ENCODE assay signal across 1 cellular context in genomic region chr14:49897965-49898364, GRCh38.
TF ChIP-seq lines count a peak whose summit lies in the region.

No MANE protein-coding gene starts in this region.

TF ChIP-seq in HCT116, 20 proteins besides CTCF, POLR2A, EP300 and RAD21:
- TF ChIP-seq REST (IDR thresholded peaks at IDR 0.05; ENCODE audit: low read depth): no peak
- no peak for TF ChIP-seq POLR2AphosphoS5 (IDR thresholded peaks at IDR 0.05; ENCODE audit: low read depth, low read length)
- no peak for TF ChIP-seq SP1 (IDR thresholded peaks at IDR 0.05; ENCODE audit: low read depth)
- no peak for TF ChIP-seq CEBPB (IDR thresholded peaks at IDR 0.05; ENCODE audit: low read depth)
- TF ChIP-seq ATF3 (IDR thresholded peaks at IDR 0.05): no peak
- TF ChIP-seq ELF1 (IDR thresholded peaks at IDR 0.05; ENCODE audit: borderline replicate concordance, low read depth): no peak
- TF ChIP-seq SRF (IDR thresholded peaks at IDR 0.05; ENCODE audit: low read depth): no peak
- no peak for TF ChIP-seq FOSL1 (IDR thresholded peaks at IDR 0.05; ENCODE audit: low read depth)
- TF ChIP-seq ZFX (IDR thresholded peaks at IDR 0.05): no peak
- TF ChIP-seq MAX (IDR thresholded peaks at IDR 0.05): no peak
- TF ChIP-seq CBX3 (IDR thresholded peaks at IDR 0.05; ENCODE audit: low read depth): no peak
- no peak for TF ChIP-seq EZH2 (IDR thresholded peaks at IDR 0.05)
- TF ChIP-seq JUND (IDR thresholded peaks at IDR 0.05): no peak
- TF ChIP-seq EGR1 (IDR thresholded peaks at IDR 0.05; ENCODE audit: low read depth): no peak
- no peak for TF ChIP-seq ZBTB33 (IDR thresholded peaks at IDR 0.05; ENCODE audit: extremely low read depth, insufficient replicate concordance, low read length)
- TF ChIP-seq SIN3A (IDR thresholded peaks at IDR 0.05; ENCODE audit: low read depth): no peak
- no peak for TF ChIP-seq YY1 (IDR thresholded peaks at IDR 0.05; ENCODE audit: extremely low read depth, insufficient replicate concordance, low read depth, low read length)
- no peak for TF ChIP-seq ZNF274 (IDR thresholded peaks at IDR 0.05; ENCODE audit: low read depth, low read length)
- no peak for TF ChIP-seq TCF7L2 (IDR thresholded peaks at IDR 0.05; ENCODE audit: borderline replicate concordance, extremely low read depth, insufficient read depth, insufficient read length)
